ENCODE assay signal across 25 cellular contexts in genomic region chr4:17024430-17024829, GRCh38.
"Had no signal": no experiment of that assay in that cellular context is flagged by ENCODE, and none has a peak within 500 bp of the region (broad histone marks: within the 10 kb centered on the region; RNA-seq: fewer than 3 reads in every experiment).

No MANE protein-coding gene starts in this region.

- DNase-seq: activated CD4-positive, alpha-beta memory T cell treated with anti-CD3 and anti-CD28 coated beads for 36 hours; activated CD4-positive, alpha-beta T cell treated with anti-CD3 and anti-CD28 coated beads for 36 hours; activated T-cell treated with anti-CD3 and anti-CD28 coated beads for 4 hours; amygdala; central memory CD4-positive, alpha-beta T cell; cortex of kidney; heart left ventricle; mucosa of descending colon; naive B cell; psoas muscle; right cardiac atrium; small intestine; stimulated activated CD4-positive, alpha-beta T cell treated with anti-CD3 and anti-CD28 coated beads, Interleukin-15, amount 100 ng/mL, for 24 hours; stimulated activated CD4-positive, alpha-beta T cell treated with anti-CD3 and anti-CD28 coated beads, Interleukin-2, amount 100 ng/mL, for 48 hours; stimulated activated naive CD8-positive, alpha-beta T cell treated with anti-CD3 and anti-CD28 coated beads, Interleukin-15, amount 100 ng/mL, for 72 hours; trophoblast cell had no signal

- H3K9me3 ChIP-seq: gastroesophageal sphincter, heart left ventricle, mucosa of descending colon, psoas muscle, vagina had no signal

- H3K36me3 Mint-ChIP-seq: activated CD4-positive, alpha-beta memory T cell treated with anti-CD3 and anti-CD28 coated beads for 36 hours; activated naive CD8-positive, alpha-beta T cell; memory B cell; naive B cell had no signal

- H3K9me3 Mint-ChIP-seq: activated CD4-positive, alpha-beta memory T cell treated with anti-CD3 and anti-CD28 coated beads for 36 hours; activated T-helper 1 cell treated with anti-CD3 and anti-CD28 coated beads, Interleukin-12 subunit alpha, Interleukin-12 subunit beta, Interleukin-2, Interleukin-4 antibody, amounts not matched to agents 30 ng/mL and 10 ng/mL and 1 ng/mL, durations not matched to agents 14 hours and 24 hours and 36 hours; stimulated activated naive CD8-positive, alpha-beta T cell treated with anti-CD3 and anti-CD28 coated beads, Interleukin-15, amount 100 ng/mL, for 72 hours; T-helper 2 cell treated with Interferon-gamma antibody and Interleukin-4, amounts not matched to agents 5 μg/mL and 100 μg/mL, for 36 hours had no signal

- H3K36me3 ChIP-seq: gastroesophageal sphincter, heart left ventricle, vagina had no signal

- H3K27ac Mint-ChIP-seq: activated CD4-positive, alpha-beta memory T cell treated with anti-CD3 and anti-CD28 coated beads for 36 hours; activated CD4-positive, alpha-beta T cell treated with anti-CD3 and anti-CD28 coated beads for 36 hours; activated naive CD8-positive, alpha-beta T cell; activated T-helper 1 cell treated with anti-CD3 and anti-CD28 coated beads, Interleukin-12 subunit alpha, Interleukin-12 subunit beta, Interleukin-2, Interleukin-4 antibody, amounts not matched to agents 30 ng/mL and 10 ng/mL and 1 ng/mL, durations not matched to agents 14 hours and 24 hours and 36 hours; memory B cell; naive B cell; stimulated activated naive CD8-positive, alpha-beta T cell treated with anti-CD3 and anti-CD28 coated beads, Interleukin-15, amount 100 ng/mL, for 72 hours; T-helper 2 cell treated with Interferon-gamma antibody and Interleukin-4, amounts not matched to agents 5 μg/mL and 100 μg/mL, for 36 hours; WTC11 had no signal

- H3K4me1 Mint-ChIP-seq: activated CD4-positive, alpha-beta T cell treated with anti-CD3 and anti-CD28 coated beads for 36 hours; memory B cell; naive B cell; stimulated activated naive CD8-positive, alpha-beta T cell treated with anti-CD3 and anti-CD28 coated beads, Interleukin-15, amount 100 ng/mL, for 72 hours had no signal

- ATAC-seq: activated CD4-positive, alpha-beta T cell treated with anti-CD3 and anti-CD28 coated beads for 36 hours; esophagus mucosa; gastroesophageal sphincter; heart left ventricle; mucosa of descending colon; psoas muscle; right cardiac atrium; stimulated activated naive CD8-positive, alpha-beta T cell treated with anti-CD3 and anti-CD28 coated beads, Interleukin-15, amount 100 ng/mL, for 72 hours; WTC11 had no signal

- H3K27me3 ChIP-seq: gastroesophageal sphincter, heart left ventricle, vagina had no signal

- H3K27ac ChIP-seq: gastroesophageal sphincter, heart left ventricle, psoas muscle, vagina had no signal

- H3K4me3 Mint-ChIP-seq: activated CD4-positive, alpha-beta memory T cell treated with anti-CD3 and anti-CD28 coated beads for 36 hours; activated CD4-positive, alpha-beta T cell treated with anti-CD3 and anti-CD28 coated beads for 36 hours; activated naive CD8-positive, alpha-beta T cell; activated T-helper 1 cell treated with anti-CD3 and anti-CD28 coated beads, Interleukin-12 subunit alpha, Interleukin-12 subunit beta, Interleukin-2, Interleukin-4 antibody, amounts not matched to agents 30 ng/mL and 10 ng/mL and 1 ng/mL, durations not matched to agents 14 hours and 24 hours and 36 hours; memory B cell; naive B cell; neural crest cell; stimulated activated naive CD8-positive, alpha-beta T cell treated with anti-CD3 and anti-CD28 coated beads, Interleukin-15, amount 100 ng/mL, for 72 hours; T-helper 2 cell treated with Interferon-gamma antibody and Interleukin-4, amounts not matched to agents 5 μg/mL and 100 μg/mL, for 36 hours; WTC11 had no signal

- H3K4me3 ChIP-seq: gastroesophageal sphincter, heart left ventricle, mucosa of descending colon, psoas muscle, vagina had no signal

- H3K4me1 ChIP-seq: gastroesophageal sphincter, heart left ventricle, psoas muscle, vagina had no signal
